ENCODE assay signal across 8 cellular contexts in the genomic region with DNA sequence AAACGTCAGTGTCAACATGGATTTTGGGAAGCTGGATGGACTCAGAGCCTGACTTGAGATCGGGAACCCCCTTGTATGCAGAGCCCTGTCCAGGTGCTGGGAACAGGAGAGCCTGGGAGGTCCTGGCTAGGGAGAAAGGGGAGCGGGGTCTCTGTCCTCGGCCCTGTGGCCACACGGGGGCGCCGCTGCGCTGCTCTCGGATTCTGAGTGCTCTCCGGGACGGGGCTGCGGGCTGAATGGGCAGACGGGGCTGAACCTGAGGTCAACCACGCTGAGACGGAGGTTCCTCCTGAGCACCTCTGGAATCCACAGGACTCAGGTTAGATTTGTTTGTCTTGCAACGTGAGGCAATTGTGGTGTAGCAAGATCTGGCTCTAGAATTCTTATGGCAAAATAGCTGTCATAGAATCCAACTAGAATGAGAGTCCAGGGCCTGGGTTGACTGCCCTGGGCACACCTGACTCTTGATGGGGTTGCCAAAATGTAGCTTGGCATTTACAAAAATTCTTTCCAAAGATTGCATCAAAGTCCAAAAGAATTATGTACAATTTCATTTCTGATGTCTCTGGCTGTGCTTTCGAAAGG. TPM values are rescaled to one million over a fixed set of nuclear protein-coding genes. Genes with fewer than 3 reads are reported as not detected.
A peak's percentile ranks its signal among the peaks of the same experiment; 100 is the strongest.
DNase-seq lines count a peak whose midpoint lies in the region; ATAC-seq, FAIRE-seq and TF ChIP-seq lines count a peak whose summit lies in the region.

No MANE protein-coding gene starts in this region.

- TF ChIP-seq EP300 in H1 (IDR thresholded peaks at IDR 0.05; ENCODE audit: borderline replicate concordance in 1 of 2, low read depth in 2 of 2, low read length in 2 of 2): no peak
- no peak for TF ChIP-seq EP300 in upper lobe of left lung (IDR thresholded peaks at IDR 0.05)

- H3K4me1 ChIP-seq in H1 (replicated peaks in 1 of 4; ENCODE audit: control insufficient read depth in 3 of 4, insufficient read depth in 4 of 4, low read length in 3 of 4) (no peaks in the 10 kb centered on the region; a peak in 1 of 7 replicates), upper lobe of left lung (no peaks in the 10 kb centered on the region)

- H3K27ac Mint-ChIP-seq in activated CD4-positive, alpha-beta T cell treated with anti-CD3 and anti-CD28 coated beads, Interleukin-2, amount 10 ng/mL, durations not matched to agents 7 days and 5 days: no peak overlapping the region
- no peak overlapping the region for H3K27ac Mint-ChIP-seq in nephron progenitor cell

- H2BK15ac ChIP-seq in H1 (ENCODE audit: low read length): no peak overlapping the region

- H3K23ac ChIP-seq in H1 (ENCODE audit: insufficient read length): no peak overlapping the region

- no peaks in the 10 kb centered on the region for H3K79me1 ChIP-seq in H1 (ENCODE audit: low read depth, low read length)

- no peak overlapping the region for H3K18ac ChIP-seq in H1 (ENCODE audit: extremely low read depth, low read length)

- H4K5ac ChIP-seq in H1 (ENCODE audit: insufficient read length, low read depth, low read length): no peak overlapping the region

- 0 out of 2 replicates have a peak overlapping the region, but pooled peaks have one; percentile 3 for H2BK12ac ChIP-seq in H1 (ENCODE audit: low read depth, low read length)

- H3K27ac ChIP-seq in H1 (ENCODE audit: low read depth, low read length) (no peak overlapping the region), upper lobe of left lung (no peak overlapping the region)

- peak; percentile 72 for DNase-seq in DMS53 (lab: John Stamatoyannopoulos, UW)
- peak; percentile 1 for DNase-seq in LHCN-M2 (ENCODE audit: low read depth)
- DNase-seq in activated CD4-positive, alpha-beta T cell treated with anti-CD3 and anti-CD28 coated beads, Interleukin-2, amount 10 ng/mL, durations not matched to agents 7 days and 5 days: peak; percentile 65
- peak; percentile 61 to 99 for DNase-seq in H1 (ENCODE audit: low read depth in 1 of 2, low spot score in 2 of 2)
- DNase-seq in nephron progenitor cell: peak; percentile 88
- peak; percentile 55 to 93 for DNase-seq in upper lobe of left lung

- no peak overlapping the region for H3K4ac ChIP-seq in H1 (replicated peaks; ENCODE audit: insufficient read length, low read depth, low read length)

- peak; percentile 48 for FAIRE-seq in H1 (lab: Jason Lieb, UNC)

- H2BK5ac ChIP-seq in H1 (ENCODE audit: low read depth, low read length): no peak overlapping the region

- peaks cover 18% of the 10 kb centered on the region for H3K4me1 Mint-ChIP-seq in activated CD4-positive, alpha-beta T cell treated with anti-CD3 and anti-CD28 coated beads, Interleukin-2, amount 10 ng/mL, durations not matched to agents 7 days and 5 days
- H3K4me1 Mint-ChIP-seq in nephron progenitor cell: no peaks in the 10 kb centered on the region

- no peaks in the 10 kb centered on the region for H3K9me3 ChIP-seq in H1 (ENCODE audit: insufficient read depth in 2 of 2, low read depth in 1 of 2, low read length in 1 of 2)
- H3K9me3 ChIP-seq in upper lobe of left lung: no peaks in the 10 kb centered on the region

- H3K36me3 ChIP-seq in H1 (ENCODE audit: control insufficient read depth in 2 of 4, insufficient read depth in 4 of 4, low read length in 3 of 4): no peaks in the 10 kb centered on the region
- H3K36me3 ChIP-seq in upper lobe of left lung: no peaks in the 10 kb centered on the region

- 0 out of 2 replicates have a peak overlapping the region, but pooled peaks have one; percentile 55 for H2AFZ ChIP-seq in H1 (ENCODE audit: low read length)

- peaks cover 29% of the 10 kb centered on the region for H3K27me3 Mint-ChIP-seq in activated CD4-positive, alpha-beta T cell treated with anti-CD3 and anti-CD28 coated beads, Interleukin-2, amount 10 ng/mL, durations not matched to agents 7 days and 5 days
- H3K27me3 Mint-ChIP-seq in nephron progenitor cell (ENCODE audit: low read depth, poor library complexity): peaks cover 62% of the 10 kb centered on the region

- no peak overlapping the region for H3K14ac ChIP-seq in H1 (ENCODE audit: insufficient read length)

- H3K27me3 ChIP-seq in H1 (replicated peaks in 1 of 4; ENCODE audit: control insufficient read depth in 3 of 4, extremely low read depth in 1 of 4, insufficient read depth in 3 of 4, low read length in 3 of 4) (no peaks in the 10 kb centered on the region), upper lobe of left lung (no peaks in the 10 kb centered on the region)

- H3K79me2 ChIP-seq in H1 (ENCODE audit: control insufficient read depth in 1 of 2, insufficient read depth in 2 of 2, low read length in 2 of 2): no peaks in the 10 kb centered on the region

- no peak overlapping the region for H3K56ac ChIP-seq in H1 (replicated peaks; ENCODE audit: insufficient read length, low read depth, low read length)

- TF ChIP-seq RAD21 in H1 (IDR thresholded peaks at IDR 0.05 in 1 of 2, conservative IDR thresholded peaks at IDR 0.05 in 1 of 2; ENCODE audit: low read depth in 2 of 2, low read length in 2 of 2): peak; percentile 82 to 87

- no peak overlapping the region for H4K91ac ChIP-seq in H1 (replicated peaks; ENCODE audit: insufficient read length, low read length)

- TF ChIP-seq POLR2A in H1 (IDR thresholded peaks at IDR 0.05; ENCODE audit: control extremely low read depth in 1 of 2, low read depth in 2 of 2, low read length in 2 of 2): no peak
- no peak for TF ChIP-seq POLR2A in upper lobe of left lung (IDR thresholded peaks at IDR 0.05)

- no peaks in the 10 kb centered on the region for H3K36me3 Mint-ChIP-seq in activated CD4-positive, alpha-beta T cell treated with anti-CD3 and anti-CD28 coated beads, Interleukin-2, amount 10 ng/mL, durations not matched to agents 7 days and 5 days (ENCODE audit: low read depth)
- no peaks in the 10 kb centered on the region for H3K36me3 Mint-ChIP-seq in nephron progenitor cell (ENCODE audit: low read depth)

- H3K23me2 ChIP-seq in H1 (ENCODE audit: low read depth, low read length): peaks cover 2% of the 10 kb centered on the region; the same call in 1 of the 2 replicates

- H2BK120ac ChIP-seq in H1 (replicated peaks; ENCODE audit: low read depth, low read length): no peak overlapping the region

- WGBS in H1 (ENCODE audit: extremely low coverage in 1 of 2, insufficient coverage in 1 of 2, insufficient read length in 1 of 2, insufficient replicate concordance in 2 of 2, low coverage in 1 of 2, low lambda C conversion rate in 2 of 2, missing lambda C conversion rate in 1 of 2), 2 experiments: 26% methylated on average over 17 of the region's 17 CpGs; no CpG with 5 or more reads in 1 of the 2 experiments
- 22% methylated on average over 13 to 17 of the region's 17 CpGs for WGBS in upper lobe of left lung, 2 donors

- no peaks in the 10 kb centered on the region for H4K20me1 ChIP-seq in H1 (replicated peaks in 1 of 2; ENCODE audit: control insufficient read depth in 1 of 2, insufficient read depth in 2 of 2, low read length in 2 of 2)

- no peak overlapping the region for H3K4me3 ChIP-seq in H1 (ENCODE audit: extremely low read depth in 1 of 4, insufficient read depth in 2 of 4, low read depth in 3 of 4, low read length in 4 of 4)
- H3K4me3 ChIP-seq in upper lobe of left lung: no peak overlapping the region

- H4K8ac ChIP-seq in H1 (ENCODE audit: extremely low read depth, insufficient read depth, low read length): no peak overlapping the region

- ATAC-seq in upper lobe of left lung (ENCODE audit: low FRiP score in 2 of 2) (peak; percentile 74 to 77), HG02884 (IDR thresholded peaks at IDR 0.05; ENCODE audit: unreplicated experiment) (no peak), HG03025 (IDR thresholded peaks at IDR 0.05; ENCODE audit: low FRiP score, unreplicated experiment) (no peak)

- CTCF ChIA-PET in activated CD4-positive, alpha-beta T cell treated with anti-CD3 and anti-CD28 coated beads, Interleukin-2, amount 10 ng/mL, durations not matched to agents 7 days and 5 days (lab: Charles Lee): interaction anchor here (0.6 to 1.8 kb wide), 3 partner anchors 10 to 69 kb away, joined by 3 to 5 read pairs (median 3); no protein-coding TSS in a partner anchor
- CTCF ChIA-PET in H1 (lab: Charles Lee; ENCODE audit: partially characterized antibody): interaction anchor here (0.5 to 14.7 kb wide), 27 partner anchors 8 to 1482 kb away, joined by 3 to 523 read pairs (median 5); a partner anchor contains a TSS

- H2AK5ac ChIP-seq in H1 (ENCODE audit: low read depth, low read length): no peak overlapping the region

- no peak overlapping the region for H2BK20ac ChIP-seq in H1 (ENCODE audit: low read length)

- H3K9me3 Mint-ChIP-seq in activated CD4-positive, alpha-beta T cell treated with anti-CD3 and anti-CD28 coated beads, Interleukin-2, amount 10 ng/mL, durations not matched to agents 7 days and 5 days: no peaks in the 10 kb centered on the region
- H3K9me3 Mint-ChIP-seq in nephron progenitor cell: no peaks in the 10 kb centered on the region

- POLR2A ChIA-PET in activated CD4-positive, alpha-beta T cell treated with anti-CD3 and anti-CD28 coated beads, Interleukin-2, amount 10 ng/mL, durations not matched to agents 7 days and 5 days (lab: Charles Lee): no interaction called here
- POLR2A ChIA-PET in H1 (lab: Charles Lee; ENCODE audit: partially characterized antibody): interaction anchor here (0.6 kb wide), 1 partner anchor 306 kb away, joined by 3 read pairs; no protein-coding TSS in a partner anchor

- H3K4me3 Mint-ChIP-seq in activated CD4-positive, alpha-beta T cell treated with anti-CD3 and anti-CD28 coated beads, Interleukin-2, amount 10 ng/mL, durations not matched to agents 7 days and 5 days: no peak overlapping the region
- no peak overlapping the region for H3K4me3 Mint-ChIP-seq in nephron progenitor cell

- no peak overlapping the region for H3K4me2 ChIP-seq in H1 (ENCODE audit: insufficient read depth in 1 of 2, low read depth in 2 of 2, low read length in 2 of 2)

- TF ChIP-seq CTCF in H1 (IDR thresholded peaks at IDR 0.05; ENCODE audit: control extremely low read depth in 1 of 3, insufficient read depth in 1 of 3, low read depth in 1 of 3, low read length in 3 of 3) (peak; percentile 88 to 95 (median 91)), nephron progenitor cell (IDR thresholded peaks at IDR 0.05) (peak; percentile 62), upper lobe of left lung (IDR thresholded peaks at IDR 0.05) (peak; percentile 19 to 79 (median 36))

- H3K9ac ChIP-seq in H1 (replicated peaks in 1 of 4; ENCODE audit: extremely low read depth in 1 of 4, low read depth in 3 of 4, low read length in 3 of 4): no peak overlapping the region

RNA-seq across cellular contexts. Expression of a gene that starts 20.6 kb away (rescaled TPM):
- total RNA-seq in LHCN-M2 (2014; rRNA removed): 2.4 TPM in 1 of 2 replicates, not detected in the other
- polyA plus RNA-seq in LHCN-M2 (2012): 1.3 TPM
- 100 to 1,000 TPM; 315 to 372 TPM for total RNA-seq in activated CD4-positive, alpha-beta T cell treated with anti-CD3 and anti-CD28 coated beads, Interleukin-2, amount 10 ng/mL, durations not matched to agents 7 days and 5 days
- total RNA-seq in H1 (2021; fragmentation: NEBNext Ultra II Directional; extraction: Animal tissue kit (Norgen Biotek cat#: 25700)): 6.5 and 9.6 TPM in 2 replicates
- polyA plus RNA-seq in H1 (2011; rRNA removed): 8.9 and 11.7 TPM in 2 replicates
- 13.2 TPM for polyA plus RNA-seq in H1 (2011; cell fraction: cytosol; rRNA removed)
- polyA plus RNA-seq in H1 (2011; cell fraction: nucleus; rRNA removed): 32.8 TPM
- polyA plus RNA-seq in H1 (2012, experiment 1 of 2): 7.1 to 15.9 TPM (median 12.2 TPM) in 4 replicates
- polyA plus RNA-seq in H1 (2012, experiment 2 of 2): 9.8 TPM
- 21.2 TPM for polyA plus RNA-seq in H1 (2013, experiment 1 of 2)
- 21.4 TPM for polyA plus RNA-seq in H1 (2013, experiment 2 of 2)
- polyA minus RNA-seq in H1 (2011; rRNA and poly(A)+ RNA removed): 3.5 and 4.5 TPM in 2 replicates
- polyA minus RNA-seq in H1 (2011; cell fraction: cytosol; rRNA and poly(A)+ RNA removed): not detected
- polyA minus RNA-seq in H1 (2011; cell fraction: nucleus; rRNA and poly(A)+ RNA removed): 7.2 TPM
- total RNA-seq in upper lobe of left lung: 100 to 1,000 TPM; 163 to 418 (median 191) TPM

RNA-seq across cellular contexts. Expression of a gene that starts 21.7 kb away (rescaled TPM):
- not detected in 2 replicates for total RNA-seq in LHCN-M2 (2014; rRNA removed)
- polyA plus RNA-seq in LHCN-M2 (2012): not detected
- total RNA-seq in activated CD4-positive, alpha-beta T cell treated with anti-CD3 and anti-CD28 coated beads, Interleukin-2, amount 10 ng/mL, durations not matched to agents 7 days and 5 days: not detected
- 1.2 TPM in 2 replicates for total RNA-seq in H1 (2021; fragmentation: NEBNext Ultra II Directional; extraction: Animal tissue kit (Norgen Biotek cat#: 25700))
- polyA plus RNA-seq in H1 (2011; rRNA removed): 0.85 and 1.0 TPM in 2 replicates
- polyA plus RNA-seq in H1 (2011; cell fraction: cytosol; rRNA removed): 1.4 TPM
- 1.7 TPM for polyA plus RNA-seq in H1 (2011; cell fraction: nucleus; rRNA removed)
- polyA plus RNA-seq in H1 (2012, experiment 1 of 2): 0.64 to 1.1 TPM (median 0.75 TPM) in 4 replicates
- polyA plus RNA-seq in H1 (2012, experiment 2 of 2): 0.43 TPM
- 0.63 TPM for polyA plus RNA-seq in H1 (2013, experiment 1 of 2)
- polyA plus RNA-seq in H1 (2013, experiment 2 of 2): 0.68 TPM
- 0.63 and 0.98 TPM in 2 replicates for polyA minus RNA-seq in H1 (2011; rRNA and poly(A)+ RNA removed)
- 0.73 TPM for polyA minus RNA-seq in H1 (2011; cell fraction: cytosol; rRNA and poly(A)+ RNA removed)
- polyA minus RNA-seq in H1 (2011; cell fraction: nucleus; rRNA and poly(A)+ RNA removed): 0.50 TPM
- 1 to 10 TPM in 1 of 6 donors, under 1 TPM in 1, not detected in 4; 0.30 to 2.1 TPM for total RNA-seq in upper lobe of left lung

RNA-seq across cellular contexts. Expression of a gene that starts 45.7 kb away (rescaled TPM):
- total RNA-seq in LHCN-M2 (2014; rRNA removed) (not detected in 2 replicates), upper lobe of left lung (not detected)
- not detected for polyA plus RNA-seq in LHCN-M2 (2012)
- total RNA-seq in activated CD4-positive, alpha-beta T cell treated with anti-CD3 and anti-CD28 coated beads, Interleukin-2, amount 10 ng/mL, durations not matched to agents 7 days and 5 days: not detected
- total RNA-seq in H1 (2021; fragmentation: NEBNext Ultra II Directional; extraction: Animal tissue kit (Norgen Biotek cat#: 25700)): 0.31 and 0.86 TPM in 2 replicates
- 0.17 and 0.19 TPM in 2 replicates for polyA plus RNA-seq in H1 (2011; rRNA removed)
- 0.43 TPM for polyA plus RNA-seq in H1 (2011; cell fraction: cytosol; rRNA removed)
- polyA plus RNA-seq in H1 (2011; cell fraction: nucleus; rRNA removed): 0.36 TPM
- polyA plus RNA-seq in H1 (2012, experiment 1 of 2): 0.19 to 0.36 TPM (median 0.33 TPM) in 4 replicates
- polyA plus RNA-seq in H1 (2012, experiment 2 of 2): 0.28 TPM
- 0.26 TPM for polyA plus RNA-seq in H1 (2013, experiment 1 of 2)
- 0.35 TPM for polyA plus RNA-seq in H1 (2013, experiment 2 of 2)
- polyA minus RNA-seq in H1 (2011; rRNA and poly(A)+ RNA removed): 0.07 and 0.47 TPM in 2 replicates
- polyA minus RNA-seq in H1 (2011; cell fraction: cytosol; rRNA and poly(A)+ RNA removed): not detected
- 1.6 TPM for polyA minus RNA-seq in H1 (2011; cell fraction: nucleus; rRNA and poly(A)+ RNA removed)

Comparison
In these comparisons a context has a peak if more than half of its experiments do, and no peak if none do; other contexts are left out.
1. DNase-seq: peak in every context shown above with its lines; median percentile 88 in nephron progenitor cell; 80 in H1; 74 in upper lobe of left lung; 72 in DMS53; 65 in activated CD4-positive, alpha-beta T cell treated with anti-CD3 and anti-CD28 coated beads, Interleukin-2, amount 10 ng/mL, durations not matched to agents 7 days and 5 days; 1 in LHCN-M2.
2. CTCF ChIP-seq: peak in every context shown above with its lines; median percentile 91 in H1; 62 in nephron progenitor cell; 36 in upper lobe of left lung.
3. ATAC-seq: peak in upper lobe of left lung (2 of 2); none in HG02884 (single experiment) and HG03025 (single experiment).
4. RNA of a gene that starts 20.6 kb away (total RNA-seq): 315 to 372 TPM in activated CD4-positive, alpha-beta T cell treated with anti-CD3 and anti-CD28 coated beads, Interleukin-2, amount 10 ng/mL, durations not matched to agents 7 days and 5 days and 163 to 418 TPM in upper lobe of left lung; 6.5 to 9.6 TPM in H1 and 2.4 TPM in LHCN-M2; every median in the first group is over 10 times any median in the second.